ENCODE assay signal across 22 cellular contexts in the genomic region with DNA sequence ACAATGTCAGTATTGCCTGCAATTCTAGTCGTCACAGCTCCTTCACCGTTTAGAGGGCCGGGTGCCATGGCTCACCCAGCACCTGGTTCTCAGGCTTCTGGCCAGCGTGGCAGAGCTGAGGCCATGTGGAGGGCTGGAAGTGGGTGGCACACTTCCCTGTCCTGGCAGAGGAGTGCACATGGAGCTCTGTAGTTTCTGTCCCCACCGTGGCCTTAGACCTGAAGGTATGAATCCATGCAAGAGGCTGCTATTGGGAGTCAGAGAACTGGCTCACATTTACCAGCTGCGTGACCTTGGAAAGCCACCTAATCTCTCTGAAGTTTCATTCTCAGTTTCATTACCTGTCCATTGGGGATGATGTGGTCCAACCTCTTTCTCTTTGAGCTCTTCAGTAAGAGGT. TPM values are rescaled to one million over a fixed set of nuclear protein-coding genes. Genes with fewer than 3 reads are reported as not detected.
DNase-seq lines count a peak whose midpoint lies in the region; ATAC-seq and TF ChIP-seq lines count a peak whose summit lies in the region.
"Had no signal": no experiment of that assay in that cellular context is flagged by ENCODE, and none has a peak within 500 bp of the region (broad histone marks: within the 10 kb centered on the region; RNA-seq: fewer than 3 reads in every experiment).

No MANE protein-coding gene starts in this region.

- H3K27me3 Mint-ChIP-seq in CD14-positive monocyte (ENCODE audit: low read depth in 3 of 3) = peaks cover 2 to 9% (median 6%) of the 10 kb centered on the region in 3 donors
- H3K27me3 Mint-ChIP-seq: central memory CD8-positive, alpha-beta T cell had no signal

- ATAC-seq in heart left ventricle (peak in 3 of 4 donors; percentile 54 to 76 (median 61)), HG02678 (IDR thresholded peaks at IDR 0.05; ENCODE audit: unreplicated experiment) (peak; percentile 91), HG03442 (IDR thresholded peaks at IDR 0.05; ENCODE audit: unreplicated experiment) (peak; percentile 80), left colon (no peak)
- ATAC-seq: A549; activated CD8-positive, alpha-beta T cell treated with anti-CD3 and anti-CD28 coated beads, Interleukin-2, amount 10 ng/mL, durations not matched to agents 7 days and 5 days had no signal

- peaks cover 0 to 3% (median 0%) of the 10 kb centered on the region in 7 donors for H3K9me3 Mint-ChIP-seq in CD14-positive monocyte
- H3K9me3 Mint-ChIP-seq: central memory CD8-positive, alpha-beta T cell had no signal

- no peaks in the 10 kb centered on the region for H3K36me3 Mint-ChIP-seq in CD14-positive monocyte

- H3K9me3 ChIP-seq in heart left ventricle (no peaks in the 10 kb centered on the region), left ventricle myocardium inferior (replicated peaks) (no peaks in the 10 kb centered on the region)
- H3K9me3 ChIP-seq: A549, Peyer's patch, sigmoid colon, tibial artery had no signal

- TF ChIP-seq POLR2A in heart left ventricle (IDR thresholded peaks at IDR 0.05) = no peak

- TF ChIP-seq CTCF in heart left ventricle (IDR thresholded peaks at IDR 0.05) = no peak
- TF ChIP-seq CTCF in left ventricle myocardium inferior (IDR thresholded peaks at IDR 0.05; ENCODE audit: borderline replicate concordance) = no peak
- no peak for TF ChIP-seq CTCF in CD14-positive monocyte (IDR thresholded peaks at IDR 0.05)

- no peak for DNase-seq in heart left ventricle
- DNase-seq in left ventricle myocardium inferior = no peak
- no peak for DNase-seq in NAMALWA (ENCODE audit: low spot score)
- DNase-seq in SK-N-DZ (ENCODE audit: low spot score) = no peak
- no peak for DNase-seq in CD14-positive monocyte (ENCODE audit: low spot score)
- no peak for DNase-seq in left colon
- DNase-seq: activated CD8-positive, alpha-beta T cell treated with anti-CD3 and anti-CD28 coated beads, Interleukin-2, amount 10 ng/mL, durations not matched to agents 7 days and 5 days; amniotic stem cell; DMS79 treated with DMSO at 0.1 percent for 48 hours; hypothalamus; NCI-H2081 treated with DMSO at 0.1 percent for 48 hours; NCI-H748 treated with DMSO at 0.1 percent for 48 hours; nucleus accumbens; Peyer's patch; sigmoid colon; stimulated activated CD4-positive, alpha-beta T cell treated with anti-CD3 and anti-CD28 coated beads, Interleukin-4, amount 100 ng/mL, for 24 hours; SW 1271; tibial artery had no signal

- no peaks in the 10 kb centered on the region for H3K4me1 ChIP-seq in heart left ventricle
- H3K4me1 ChIP-seq in left ventricle myocardium inferior = no peaks in the 10 kb centered on the region
- H3K4me1 ChIP-seq: A549, Peyer's patch, sigmoid colon, tibial artery had no signal

- no peaks in the 10 kb centered on the region for H3K27me3 ChIP-seq in heart left ventricle
- H3K27me3 ChIP-seq in left ventricle myocardium inferior (ENCODE audit: low read depth) = no peaks in the 10 kb centered on the region
- H3K27me3 ChIP-seq: Peyer's patch, sigmoid colon, tibial artery had no signal

- H3K36me3 ChIP-seq in heart left ventricle = no peaks in the 10 kb centered on the region
- H3K36me3 ChIP-seq in left ventricle myocardium inferior = no peaks in the 10 kb centered on the region
- H3K36me3 ChIP-seq: Peyer's patch, sigmoid colon, tibial artery had no signal

- no peaks in the 10 kb centered on the region for H3K4me1 Mint-ChIP-seq in CD14-positive monocyte
- H3K4me1 Mint-ChIP-seq: central memory CD8-positive, alpha-beta T cell had no signal

- H3K27ac Mint-ChIP-seq in CD14-positive monocyte = no peak overlapping the region
- H3K27ac Mint-ChIP-seq: activated CD8-positive, alpha-beta T cell treated with anti-CD3 and anti-CD28 coated beads, Interleukin-2, amount 10 ng/mL, durations not matched to agents 7 days and 5 days had no signal

- WGBS in heart left ventricle, 4 donors = 63 to 86% (median 81%) methylated on average over 6 of the region's 6 CpGs

- H3K27ac ChIP-seq in heart left ventricle = no peak overlapping the region
- H3K27ac ChIP-seq in left ventricle myocardium inferior (replicated peaks) = no peak overlapping the region
- H3K27ac ChIP-seq: A549, Peyer's patch, sigmoid colon, tibial artery had no signal

- H3K4me3 Mint-ChIP-seq in CD14-positive monocyte = no peak overlapping the region
- H3K4me3 Mint-ChIP-seq: activated CD8-positive, alpha-beta T cell treated with anti-CD3 and anti-CD28 coated beads, Interleukin-2, amount 10 ng/mL, durations not matched to agents 7 days and 5 days; central memory CD8-positive, alpha-beta T cell had no signal

- intact Hi-C loops in heart left ventricle (cut with DNase I) = no loop called here
- intact Hi-C loops in left ventricle myocardium inferior (cut with micrococcal nuclease) = no loop called here
- intact Hi-C loops in CD14-positive monocyte (cut with micrococcal nuclease) = no loop called here
- intact Hi-C loops in left colon (cut with DNase I, micrococcal nuclease) = no loop called here

- no peak overlapping the region for H3K4me3 ChIP-seq in heart left ventricle
- H3K4me3 ChIP-seq in left ventricle myocardium inferior = no peak overlapping the region
- H3K4me3 ChIP-seq: A549, Peyer's patch, sigmoid colon, tibial artery had no signal

RNA-seq across cellular contexts. Expression of gene EPHB1, which starts 22.2 kb away (rescaled TPM):
- total RNA-seq in heart left ventricle = 1 to 10 TPM in 6 of 9 donors, under 1 TPM in 3; 0.31 to 2.2 (median 1.1) TPM
- polyA plus RNA-seq in heart left ventricle = under 1 TPM; 0.42 to 0.49 TPM
- total RNA-seq in left ventricle myocardium inferior = 1.3 TPM
- polyA plus RNA-seq in SK-N-DZ (2014; cell fraction: cytosol; rRNA removed) = not detected in 2 replicates
- polyA plus RNA-seq in SK-N-DZ (2014; cell fraction: nucleus; rRNA removed) = 0.73 TPM in 1 of 2 replicates, not detected in the other
- under 1 TPM; 0.06 to 0.55 TPM for polyA plus RNA-seq in CD14-positive monocyte
- 1 to 10 TPM in 1 of 2 donors, under 1 TPM in 1; 0.31 to 1.1 TPM for total RNA-seq in left colon
